8 cellular contexts compared by ENCODE assay signal in the genomic region with DNA sequence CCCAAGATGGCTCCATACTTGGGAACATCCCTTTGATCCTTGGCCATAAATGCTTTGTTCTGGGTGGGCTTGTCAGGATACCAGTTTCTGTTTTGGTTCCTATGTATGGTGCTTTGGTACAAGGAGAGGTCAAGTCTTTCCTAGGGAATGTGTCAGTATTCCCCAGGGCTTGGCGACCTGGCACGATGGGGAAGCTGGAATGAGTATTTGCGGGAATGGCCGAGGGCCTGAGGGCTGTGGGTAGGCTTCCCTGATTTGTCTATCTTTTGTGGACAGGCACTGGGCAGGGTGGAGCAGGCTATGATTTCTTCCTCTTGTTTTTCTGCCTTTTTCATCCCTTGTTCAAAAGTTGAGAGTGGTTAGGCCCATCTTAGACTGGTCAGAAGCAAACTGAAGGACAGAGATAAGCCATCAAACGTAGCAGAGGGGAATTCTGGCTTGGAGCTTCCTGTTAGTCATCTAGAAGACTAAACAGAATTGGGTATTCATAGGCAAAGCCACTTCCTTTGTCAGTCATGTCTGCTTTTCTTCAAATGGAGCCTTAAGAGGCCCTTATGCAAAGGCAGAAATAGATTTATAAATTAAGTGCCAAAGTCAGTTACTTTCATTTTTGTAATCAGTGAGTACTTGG. TPM values are rescaled to one million over a fixed set of nuclear protein-coding genes. Genes with fewer than 3 reads are reported as not detected.
A peak's percentile ranks its signal among the peaks of the same experiment; 100 is the strongest.
DNase-seq lines count a peak whose midpoint lies in the region; ATAC-seq, FAIRE-seq and TF ChIP-seq lines count a peak whose summit lies in the region.

No MANE protein-coding gene starts in this region.

- H3K27ac Mint-ChIP-seq in activated CD8-positive, alpha-beta T cell treated with anti-CD3 and anti-CD28 coated beads, Interleukin-2, amount 10 ng/mL, durations not matched to agents 7 days and 5 days: peak overlapping the region; percentile 89
- no peak overlapping the region for H3K27ac Mint-ChIP-seq in type B pancreatic cell

- H3K4me3 Mint-ChIP-seq in activated CD8-positive, alpha-beta T cell treated with anti-CD3 and anti-CD28 coated beads, Interleukin-2, amount 10 ng/mL, durations not matched to agents 7 days and 5 days: peak overlapping the region; percentile 66
- H3K4me3 Mint-ChIP-seq in type B pancreatic cell: no peak overlapping the region

- H3K4me1 ChIP-seq in BLaER1 treated with 17β-estradiol and CSF1 and Interleukin-3, amounts not matched to agents 10 nM and 100 nM: peaks cover 39 to 100% (median 60%) of the 10 kb centered on the region in 10 experiments

- peak overlapping the region in 7 of 11 experiments; percentile 9 to 66 (median 43); a peak in 9 of 22 replicates for H3K9ac ChIP-seq in BLaER1 treated with 17β-estradiol and CSF1 and Interleukin-3, amounts not matched to agents 10 nM and 100 nM

- peak overlapping the region; percentile 44 to 97 (median 80) for H3K4me2 ChIP-seq in BLaER1 treated with 17β-estradiol and CSF1 and Interleukin-3, amounts not matched to agents 10 nM and 100 nM

- TF ChIP-seq CTCF in type B pancreatic cell (conservative IDR thresholded peaks at IDR 0.05): no peak

- H3K4me1 Mint-ChIP-seq in activated CD8-positive, alpha-beta T cell treated with anti-CD3 and anti-CD28 coated beads, Interleukin-2, amount 10 ng/mL, durations not matched to agents 7 days and 5 days (ENCODE audit: low read depth): peaks cover 99% of the 10 kb centered on the region
- peaks cover 13% of the 10 kb centered on the region for H3K4me1 Mint-ChIP-seq in type B pancreatic cell (ENCODE audit: unreplicated experiment)

- CTCF ChIA-PET in activated CD8-positive, alpha-beta T cell treated with anti-CD3 and anti-CD28 coated beads, Interleukin-2, amount 10 ng/mL, durations not matched to agents 7 days and 5 days (lab: Charles Lee): interaction anchor here (0.7 to 1.9 kb wide), 4 partner anchors 11 to 105 kb away, joined by 4 to 7 read pairs (median 4); partner anchors contain the start of gene DOCK2

- peaks cover 16 to 94% (median 50%) of the 10 kb centered on the region in 11 experiments; a peak in 20 of 22 replicates for H4K20me1 ChIP-seq in BLaER1 treated with 17β-estradiol and CSF1 and Interleukin-3, amounts not matched to agents 10 nM and 100 nM

- ATAC-seq in HG03280 (IDR thresholded peaks at IDR 0.05; ENCODE audit: unreplicated experiment): peak; percentile 35
- ATAC-seq in activated CD8-positive, alpha-beta T cell treated with anti-CD3 and anti-CD28 coated beads, Interleukin-2, amount 10 ng/mL, durations not matched to agents 7 days and 5 days: peak; percentile 37

- peak overlapping the region in 3 of 10 experiments; percentile 5 to 49 (median 41); a peak in 4 of 20 replicates for H3K4me3 ChIP-seq in BLaER1 treated with 17β-estradiol and CSF1 and Interleukin-3, amounts not matched to agents 10 nM and 100 nM

- no peak for DNase-seq in GM19239 (ENCODE audit: insufficient read length, low spot score)
- peak; percentile 35 for DNase-seq in activated CD8-positive, alpha-beta T cell treated with anti-CD3 and anti-CD28 coated beads, Interleukin-2, amount 10 ng/mL, durations not matched to agents 7 days and 5 days
- DNase-seq in pulmonary artery endothelial cell (ENCODE audit: low read depth, low spot score): peak; percentile 26
- DNase-seq in type B pancreatic cell (ENCODE audit: extremely low spot score, unreplicated experiment): no peak
- DNase-seq in NCI-H146 (lab: John Stamatoyannopoulos, UW): no peak
- DNase-seq in posterior cingulate gyrus: no peak

- intact Hi-C loops in posterior cingulate gyrus (cut with DNase I): no loop called here

- peaks cover 24 to 64% (median 48%) of the 10 kb centered on the region in 11 experiments for H3K36me3 ChIP-seq in BLaER1 treated with 17β-estradiol and CSF1 and Interleukin-3, amounts not matched to agents 10 nM and 100 nM

- no peaks in the 10 kb centered on the region for H3K27me3 ChIP-seq in BLaER1 treated with 17β-estradiol and CSF1 and Interleukin-3, amounts not matched to agents 10 nM and 100 nM

- peak overlapping the region in 10 of 11 experiments; percentile 12 to 89 (median 72); a peak in 19 of 22 replicates for H3K27ac ChIP-seq in BLaER1 treated with 17β-estradiol and CSF1 and Interleukin-3, amounts not matched to agents 10 nM and 100 nM

- no peaks in the 10 kb centered on the region for H3K9me3 ChIP-seq in BLaER1 treated with 17β-estradiol and CSF1 and Interleukin-3, amounts not matched to agents 10 nM and 100 nM (replicated peaks in 1 of 11)

- H3K27me3 Mint-ChIP-seq in activated CD8-positive, alpha-beta T cell treated with anti-CD3 and anti-CD28 coated beads, Interleukin-2, amount 10 ng/mL, durations not matched to agents 7 days and 5 days (ENCODE audit: low read depth): no peaks in the 10 kb centered on the region
- peaks cover 18% of the 10 kb centered on the region for H3K27me3 Mint-ChIP-seq in type B pancreatic cell

- peaks cover 82% of the 10 kb centered on the region for H3K36me3 Mint-ChIP-seq in activated CD8-positive, alpha-beta T cell treated with anti-CD3 and anti-CD28 coated beads, Interleukin-2, amount 10 ng/mL, durations not matched to agents 7 days and 5 days (ENCODE audit: low read depth)
- H3K36me3 Mint-ChIP-seq in type B pancreatic cell: no peaks in the 10 kb centered on the region

- FAIRE-seq in GM19239 (lab: Jason Lieb, UNC): peak; percentile 91

- POLR2A ChIA-PET in activated CD8-positive, alpha-beta T cell treated with anti-CD3 and anti-CD28 coated beads, Interleukin-2, amount 10 ng/mL, durations not matched to agents 7 days and 5 days (lab: Charles Lee): interaction anchor here (2.1 to 4.4 kb wide), 2 partner anchors 11 to 13 kb away, joined by 6 to 40 read pairs; partner anchors contain the start of gene DOCK2

- no peaks in the 10 kb centered on the region for H3K9me3 Mint-ChIP-seq in activated CD8-positive, alpha-beta T cell treated with anti-CD3 and anti-CD28 coated beads, Interleukin-2, amount 10 ng/mL, durations not matched to agents 7 days and 5 days (ENCODE audit: insufficient read depth)
- H3K9me3 Mint-ChIP-seq in type B pancreatic cell: no peaks in the 10 kb centered on the region

RNA-seq across cellular contexts. Expression of gene DOCK2, which starts 13.7 kb away (rescaled TPM):
- total RNA-seq in activated CD8-positive, alpha-beta T cell treated with anti-CD3 and anti-CD28 coated beads, Interleukin-2, amount 10 ng/mL, durations not matched to agents 7 days and 5 days: 100 to 1,000 TPM; 318 to 320 TPM
- total RNA-seq in pulmonary artery endothelial cell (0.20 and 0.46 TPM in 2 replicates), type B pancreatic cell (ENCODE audit: low replicate concordance) (0.21 and 0.82 TPM in 2 replicates)

Comparison
In these comparisons a context has a peak if more than half of its experiments do, and no peak if none do; other contexts are left out.
1. DNase-seq: peak in activated CD8-positive, alpha-beta T cell treated with anti-CD3 and anti-CD28 coated beads, Interleukin-2, amount 10 ng/mL, durations not matched to agents 7 days and 5 days (single experiment) and pulmonary artery endothelial cell (single experiment); none in GM19239 (single experiment), type B pancreatic cell (single experiment), NCI-H146 (single experiment) and posterior cingulate gyrus (0 of 10).
2. RNA of gene DOCK2, which starts 13.7 kb away (total RNA-seq): 318 to 320 TPM in activated CD8-positive, alpha-beta T cell treated with anti-CD3 and anti-CD28 coated beads, Interleukin-2, amount 10 ng/mL, durations not matched to agents 7 days and 5 days; 0.21 to 0.82 TPM in type B pancreatic cell and 0.20 to 0.46 TPM in pulmonary artery endothelial cell; every median in the first group is over 100 times any median in the second.